9 cellular contexts compared by ENCODE assay signal in the genomic region with DNA sequence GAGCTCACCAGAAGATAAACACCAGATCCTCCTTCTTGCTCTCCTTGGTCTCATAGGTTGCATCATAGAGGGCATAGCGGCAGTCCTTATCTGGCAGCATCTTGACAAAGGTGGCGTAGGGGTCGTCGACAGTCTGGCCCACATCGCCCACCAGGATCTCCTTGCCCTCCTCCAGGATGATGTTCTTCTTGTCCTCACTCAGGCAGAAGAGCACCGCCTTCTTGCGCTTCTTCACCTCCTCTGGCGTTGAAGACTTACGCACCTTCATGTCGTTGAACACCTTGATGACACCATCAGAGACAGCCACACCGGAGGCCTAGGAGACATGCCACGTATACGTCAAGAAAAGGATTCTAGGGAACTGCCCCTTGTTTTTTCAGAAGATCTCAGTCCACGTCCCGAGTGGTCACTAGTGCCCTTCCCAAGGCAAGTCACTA. TPM values are rescaled to one million over a fixed set of nuclear protein-coding genes. Genes with fewer than 3 reads are reported as not detected.
DNase-seq lines count a peak whose midpoint lies in the region; ATAC-seq, FAIRE-seq and TF ChIP-seq lines count a peak whose summit lies in the region.
"Had no signal": no experiment of that assay in that cellular context is flagged by ENCODE, and none has a peak within 500 bp of the region (broad histone marks: within the 10 kb centered on the region; RNA-seq: fewer than 3 reads in every experiment).

No MANE protein-coding gene starts in this region.

- no peak for TF ChIP-seq EP300 in A549 (IDR thresholded peaks at IDR 0.05)

- H3K4me3 ChIP-seq in A549 (peak overlapping the region; percentile 70), HFF-Myc (replicated peaks; ENCODE audit: low read depth, low read length) (peak overlapping the region; percentile 80), mesodermal cell (ENCODE audit: extremely low read depth, insufficient read depth, low read length, poor library complexity, severe bottlenecking) (peak overlapping the region; percentile 95)

- CTCF ChIA-PET in A549 (lab: Yijun Ruan, JAX): interaction anchor here (1.4 kb wide), 1 partner anchor 38 kb away, joined by 4 read pairs; no protein-coding TSS in a partner anchor

- H3K9me3 ChIP-seq in A549 (no peaks in the 10 kb centered on the region), mesodermal cell (ENCODE audit: control insufficient read depth, low read length) (no peaks in the 10 kb centered on the region)
- H3K9me3 ChIP-seq: mucosa of descending colon had no signal

- FAIRE-seq in A549 (lab: Jason Lieb, UNC) (no peak), RCC 7860 (lab: Jason Lieb, UNC) (no peak)

- ATAC-seq in A549: no peak
- no peak for ATAC-seq in HG03565 (IDR thresholded peaks at IDR 0.05; ENCODE audit: unreplicated experiment)
- ATAC-seq: mucosa of descending colon had no signal

- no peak overlapping the region for H3K27ac ChIP-seq in A549
- no peak overlapping the region for H3K27ac ChIP-seq in mesodermal cell (ENCODE audit: low read depth, low read length, severe bottlenecking)

- H3K36me3 ChIP-seq in mesodermal cell (ENCODE audit: control insufficient read depth, insufficient read depth, low read length): peaks cover 59% of the 10 kb centered on the region

- TF ChIP-seq CTCF in A549 (IDR thresholded peaks at IDR 0.05): no peak
- no peak for TF ChIP-seq CTCF in HFF-Myc (IDR thresholded peaks at IDR 0.05; ENCODE audit: low read depth, low read length, missing control alignments)

- peak overlapping the region; percentile 88 for H3K4me2 ChIP-seq in A549

- TF ChIP-seq RAD21 in A549 (conservative IDR thresholded peaks at IDR 0.05 in 1 of 2, IDR thresholded peaks at IDR 0.05 in 1 of 2): no peak

- POLR2A ChIA-PET in A549 (lab: Yijun Ruan, JAX): no interaction called here

- 89% methylated on average over 15 of the region's 15 CpGs for WGBS in A549 (ENCODE audit: missing lambda C conversion rate)
- 94 to 96% methylated on average over 15 of the region's 15 CpGs for WGBS in mesodermal cell (ENCODE audit: insufficient coverage in 2 of 2), 2 experiments

- DNase-seq in A549 (ENCODE audit: low read depth in 1 of 2, low spot score in 1 of 2) (no peak), HFF-Myc (ENCODE audit: extremely low read depth, low read depth) (no peak), astrocyte of the hippocampus (ENCODE audit: low read depth, low spot score) (peak; percentile 1), RCC 7860 (ENCODE audit: low spot score) (no peak), COR-L47 (lab: John Stamatoyannopoulos, UW) (no peak), HuH-7.5 (ENCODE audit: low spot score) (no peak)

- no peak for TF ChIP-seq POLR2A in A549 (IDR thresholded peaks at IDR 0.05; ENCODE audit: low read length)

- H3K4me1 ChIP-seq in A549 (peaks cover 23% of the 10 kb centered on the region), mesodermal cell (ENCODE audit: control insufficient read depth, insufficient read depth, low read length, poor library complexity, severe bottlenecking) (peaks cover 17% of the 10 kb centered on the region)

TF ChIP-seq in A549, 52 proteins besides CTCF, POLR2A, EP300 and RAD21:
- TF ChIP-seq NFE2L2 (conservative IDR thresholded peaks at IDR 0.05; ENCODE audit: low read length): no peak
- TF ChIP-seq KDM1A (IDR thresholded peaks at IDR 0.05; ENCODE audit: low read depth): no peak
- no peak for TF ChIP-seq ZSCAN20 (CRISPR knock-in tag; IDR thresholded peaks at IDR 0.05)
- TF ChIP-seq CBX8 (IDR thresholded peaks at IDR 0.05): no peak
- TF ChIP-seq, protein P1, sequence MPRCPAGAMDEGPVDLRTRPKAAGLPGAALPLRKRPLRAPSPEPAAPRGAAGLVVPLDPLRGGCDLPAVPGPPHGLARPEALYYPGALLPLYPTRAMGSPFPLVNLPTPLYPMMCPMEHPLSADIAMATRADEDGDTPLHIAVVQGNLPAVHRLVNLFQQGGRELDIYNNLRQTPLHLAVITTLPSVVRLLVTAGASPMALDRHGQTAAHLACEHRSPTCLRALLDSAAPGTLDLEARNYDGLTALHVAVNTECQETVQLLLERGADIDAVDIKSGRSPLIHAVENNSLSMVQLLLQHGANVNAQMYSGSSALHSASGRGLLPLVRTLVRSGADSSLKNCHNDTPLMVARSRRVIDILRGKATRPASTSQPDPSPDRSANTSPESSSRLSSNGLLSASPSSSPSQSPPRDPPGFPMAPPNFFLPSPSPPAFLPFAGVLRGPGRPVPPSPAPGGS (IDR thresholded peaks at IDR 0.05): no peak
- TF ChIP-seq RCOR1 (IDR thresholded peaks at IDR 0.05; ENCODE audit: low read depth, low read length): no peak
- TF ChIP-seq, protein P2, sequence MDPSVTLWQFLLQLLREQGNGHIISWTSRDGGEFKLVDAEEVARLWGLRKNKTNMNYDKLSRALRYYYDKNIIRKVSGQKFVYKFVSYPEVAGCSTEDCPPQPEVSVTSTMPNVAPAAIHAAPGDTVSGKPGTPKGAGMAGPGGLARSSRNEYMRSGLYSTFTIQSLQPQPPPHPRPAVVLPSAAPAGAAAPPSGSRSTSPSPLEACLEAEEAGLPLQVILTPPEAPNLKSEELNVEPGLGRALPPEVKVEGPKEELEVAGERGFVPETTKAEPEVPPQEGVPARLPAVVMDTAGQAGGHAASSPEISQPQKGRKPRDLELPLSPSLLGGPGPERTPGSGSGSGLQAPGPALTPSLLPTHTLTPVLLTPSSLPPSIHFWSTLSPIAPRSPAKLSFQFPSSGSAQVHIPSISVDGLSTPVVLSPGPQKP (IDR thresholded peaks at IDR 0.05; ENCODE audit: low read depth, low read length): no peak
- TF ChIP-seq CEBPB (IDR thresholded peaks at IDR 0.05): no peak
- TF ChIP-seq SREBF2 (IDR thresholded peaks at IDR 0.05): no peak
- TF ChIP-seq, protein P3, sequence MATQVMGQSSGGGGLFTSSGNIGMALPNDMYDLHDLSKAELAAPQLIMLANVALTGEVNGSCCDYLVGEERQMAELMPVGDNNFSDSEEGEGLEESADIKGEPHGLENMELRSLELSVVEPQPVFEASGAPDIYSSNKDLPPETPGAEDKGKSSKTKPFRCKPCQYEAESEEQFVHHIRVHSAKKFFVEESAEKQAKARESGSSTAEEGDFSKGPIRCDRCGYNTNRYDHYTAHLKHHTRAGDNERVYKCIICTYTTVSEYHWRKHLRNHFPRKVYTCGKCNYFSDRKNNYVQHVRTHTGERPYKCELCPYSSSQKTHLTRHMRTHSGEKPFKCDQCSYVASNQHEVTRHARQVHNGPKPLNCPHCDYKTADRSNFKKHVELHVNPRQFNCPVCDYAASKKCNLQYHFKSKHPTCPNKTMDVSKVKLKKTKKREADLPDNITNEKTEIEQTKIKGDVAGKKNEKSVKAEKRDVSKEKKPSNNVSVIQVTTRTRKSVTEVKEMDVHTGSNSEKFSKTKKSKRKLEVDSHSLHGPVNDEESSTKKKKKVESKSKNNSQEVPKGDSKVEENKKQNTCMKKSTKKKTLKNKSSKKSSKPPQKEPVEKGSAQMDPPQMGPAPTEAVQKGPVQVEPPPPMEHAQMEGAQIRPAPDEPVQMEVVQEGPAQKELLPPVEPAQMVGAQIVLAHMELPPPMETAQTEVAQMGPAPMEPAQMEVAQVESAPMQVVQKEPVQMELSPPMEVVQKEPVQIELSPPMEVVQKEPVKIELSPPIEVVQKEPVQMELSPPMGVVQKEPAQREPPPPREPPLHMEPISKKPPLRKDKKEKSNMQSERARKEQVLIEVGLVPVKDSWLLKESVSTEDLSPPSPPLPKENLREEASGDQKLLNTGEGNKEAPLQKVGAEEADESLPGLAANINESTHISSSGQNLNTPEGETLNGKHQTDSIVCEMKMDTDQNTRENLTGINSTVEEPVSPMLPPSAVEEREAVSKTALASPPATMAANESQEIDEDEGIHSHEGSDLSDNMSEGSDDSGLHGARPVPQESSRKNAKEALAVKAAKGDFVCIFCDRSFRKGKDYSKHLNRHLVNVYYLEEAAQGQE (IDR thresholded peaks at IDR 0.05): no peak

RNA-seq across cellular contexts. Expression of a gene that starts 2.0 kb away (rescaled TPM):
- 1,346 and 1,591 TPM in 2 replicates for polyA plus RNA-seq in A549 (2011; rRNA removed)
- polyA plus RNA-seq in A549 (2012; cell fraction: cytosol; rRNA removed): 3,148 and 3,959 TPM in 2 replicates
- polyA plus RNA-seq in A549 (2012; cell fraction: nucleus; rRNA removed): 2,297 and 3,054 TPM in 2 replicates
- 1,780 to 1,825 TPM (median 1,795 TPM) in 3 replicates for polyA plus RNA-seq in A549 (2017; fragmentation: RNase III; extraction: RNeasy Plus Mini Kit Qiagen cat#74134 plus additional on column Dnase treatment)
- 1,636 and 1,975 TPM in 2 replicates for polyA minus RNA-seq in A549 (2011; rRNA and poly(A)+ RNA removed)
- 1,174 TPM for polyA plus RNA-seq in mesodermal cell (2013, experiment 1 of 2)
- polyA plus RNA-seq in mesodermal cell (2013, experiment 2 of 2): 958 TPM

RNA-seq across cellular contexts. Expression of a gene that starts 4.3 kb away (rescaled TPM):
- polyA plus RNA-seq in A549 (2011; rRNA removed): 27.8 and 30.5 TPM in 2 replicates
- polyA plus RNA-seq in A549 (2012; cell fraction: cytosol; rRNA removed): 44.6 and 48.3 TPM in 2 replicates
- polyA plus RNA-seq in A549 (2012; cell fraction: nucleus; rRNA removed): 170 and 216 TPM in 2 replicates
- polyA plus RNA-seq in A549 (2017; fragmentation: RNase III; extraction: RNeasy Plus Mini Kit Qiagen cat#74134 plus additional on column Dnase treatment): 33.4 to 34.9 TPM (median 34.2 TPM) in 3 replicates
- 32.6 and 38.0 TPM in 2 replicates for polyA minus RNA-seq in A549 (2011; rRNA and poly(A)+ RNA removed)
- polyA plus RNA-seq in mesodermal cell (2013, experiment 1 of 2): 60.0 TPM
- polyA plus RNA-seq in mesodermal cell (2013, experiment 2 of 2): 54.2 TPM

RNA-seq across cellular contexts. Expression of a gene that starts 16.7 kb away (rescaled TPM):
- 0.89 and 1.3 TPM in 2 replicates for polyA plus RNA-seq in A549 (2011; rRNA removed)
- polyA plus RNA-seq in A549 (2012; cell fraction: cytosol; rRNA removed): 1.2 and 1.4 TPM in 2 replicates
- 16.6 and 16.8 TPM in 2 replicates for polyA plus RNA-seq in A549 (2012; cell fraction: nucleus; rRNA removed)
- polyA plus RNA-seq in A549 (2017; fragmentation: RNase III; extraction: RNeasy Plus Mini Kit Qiagen cat#74134 plus additional on column Dnase treatment): 0.98 to 1.5 TPM (median 1.4 TPM) in 3 replicates
- polyA minus RNA-seq in A549 (2011; rRNA and poly(A)+ RNA removed): 1.1 and 1.4 TPM in 2 replicates
- 142 TPM for polyA plus RNA-seq in mesodermal cell (2013, experiment 1 of 2)
- 117 TPM for polyA plus RNA-seq in mesodermal cell (2013, experiment 2 of 2)

RNA-seq across cellular contexts. Expression of a gene that starts 22.2 kb away (rescaled TPM):
- polyA plus RNA-seq in A549 (2011; rRNA removed): not detected in 2 replicates
- polyA plus RNA-seq in A549 (2012; cell fraction: cytosol; rRNA removed): not detected in 2 replicates
- polyA plus RNA-seq in A549 (2012; cell fraction: nucleus; rRNA removed): not detected in 2 replicates
- 0.04 to 0.08 TPM (median 0.05 TPM) in 3 replicates for polyA plus RNA-seq in A549 (2017; fragmentation: RNase III; extraction: RNeasy Plus Mini Kit Qiagen cat#74134 plus additional on column Dnase treatment)
- polyA minus RNA-seq in A549 (2011; rRNA and poly(A)+ RNA removed): not detected in 2 replicates
- 2.4 TPM for polyA plus RNA-seq in mesodermal cell (2013, experiment 1 of 2)
- polyA plus RNA-seq in mesodermal cell (2013, experiment 2 of 2): 1.7 TPM

RNA-seq across cellular contexts. Expression of a gene that starts 23.7 kb away (rescaled TPM):
- polyA plus RNA-seq in A549 (2011; rRNA removed) (not detected in 2 replicates), A549 (2017; fragmentation: RNase III; extraction: RNeasy Plus Mini Kit Qiagen cat#74134 plus additional on column Dnase treatment) (not detected in 3 replicates)
- polyA plus RNA-seq in A549 (2012; cell fraction: cytosol; rRNA removed): 0.03 TPM in 2 replicates
- 0.07 TPM in 1 of 2 replicates, not detected in the other for polyA plus RNA-seq in A549 (2012; cell fraction: nucleus; rRNA removed)
- not detected in 2 replicates for polyA minus RNA-seq in A549 (2011; rRNA and poly(A)+ RNA removed)
- not detected for polyA plus RNA-seq in mesodermal cell (2013, experiment 1 of 2)
- not detected for polyA plus RNA-seq in mesodermal cell (2013, experiment 2 of 2)
